Comparison of ENCODE assay signal across 8 cellular contexts in genomic region chr3:124761250-124761796, GRCh38. TPM values are rescaled to one million over a fixed set of nuclear protein-coding genes. Genes with fewer than 3 reads are reported as not detected.
DNase-seq lines count a peak whose midpoint lies in the region; ATAC-seq and TF ChIP-seq lines count a peak whose summit lies in the region.

No MANE protein-coding gene starts in this region.

- H3K36me3 Mint-ChIP-seq in activated T-helper 17 cell treated with anti-CD3 and anti-CD28 coated beads, Interleukin-2, amount 50 U/mL, for 72 hours (ENCODE audit: low read depth): no peaks in the 10 kb centered on the region

- H3K4me3 ChIP-seq in GM12864 (ENCODE audit: low read depth, low read length) (no peak overlapping the region), LNCaP clone FGC (ENCODE audit: low read depth, low read length) (no peak overlapping the region; the same call in 1 of the 2 replicates), RWPE2 (ENCODE audit: severe bottlenecking) (no peak overlapping the region), stomach (no peak overlapping the region)

- H3K36me3 ChIP-seq in RWPE2 (ENCODE audit: low read depth) (peaks cover 9% of the 10 kb centered on the region; the same call in 1 of the 2 replicates), stomach (peaks cover 6 to 39% (median 37%) of the 10 kb centered on the region in 4 donors)

- intact Hi-C loops in stomach (cut with DNase I; ENCODE audit: low total_unique reads): no loop called here

- no peaks in the 10 kb centered on the region for H3K9me3 ChIP-seq in RWPE2 (ENCODE audit: severe bottlenecking)
- no peaks in the 10 kb centered on the region for H3K9me3 ChIP-seq in stomach

- no peaks in the 10 kb centered on the region for H3K4me1 ChIP-seq in RWPE2 (ENCODE audit: insufficient read depth, poor library complexity, severe bottlenecking)
- peaks cover 6 to 21% (median 17%) of the 10 kb centered on the region in 4 donors for H3K4me1 ChIP-seq in stomach

- no peaks in the 10 kb centered on the region for H3K9me3 Mint-ChIP-seq in activated T-helper 17 cell treated with anti-CD3 and anti-CD28 coated beads, Interleukin-2, amount 50 U/mL, for 72 hours

- H3K4me3 Mint-ChIP-seq in activated T-helper 17 cell treated with anti-CD3 and anti-CD28 coated beads, Interleukin-2, amount 50 U/mL, for 72 hours: peak overlapping the region; percentile 25

- no peak for TF ChIP-seq POLR2A in stomach (IDR thresholded peaks at IDR 0.05)

- peak overlapping the region; percentile 13 for H3K27ac Mint-ChIP-seq in activated T-helper 17 cell treated with anti-CD3 and anti-CD28 coated beads, Interleukin-2, amount 50 U/mL, for 72 hours

- peak; percentile 40 for DNase-seq in GM12864 (ENCODE audit: low read depth)
- peak; percentile 64 for DNase-seq in LNCaP clone FGC (ENCODE audit: low read depth)
- DNase-seq in RWPE2 (ENCODE audit: low spot score): no peak
- peak; percentile 77 for DNase-seq in fibroblast of the conjunctiva (ENCODE audit: low read depth)
- DNase-seq in non-pigmented ciliary epithelial cell (ENCODE audit: low read depth): peak; percentile 70
- peak; percentile 90 for DNase-seq in stomach

- 5 to 10% (median 7%) methylated on average over 14 to 15 of the region's 15 CpGs for WGBS in stomach, 5 donors

- ATAC-seq in RWPE2 (ENCODE audit: low read depth) (peak; percentile 63), HG02973 (IDR thresholded peaks at IDR 0.05; ENCODE audit: unreplicated experiment) (no peak)
- ATAC-seq in activated T-helper 17 cell treated with anti-CD3 and anti-CD28 coated beads, Interleukin-2, amount 50 U/mL, for 72 hours (replicated peaks): peak; percentile 70

- H3K4me1 Mint-ChIP-seq in activated T-helper 17 cell treated with anti-CD3 and anti-CD28 coated beads, Interleukin-2, amount 50 U/mL, for 72 hours: no peaks in the 10 kb centered on the region

- no peaks in the 10 kb centered on the region for H3K27me3 ChIP-seq in RWPE2 (ENCODE audit: insufficient read depth, poor library complexity, severe bottlenecking)
- H3K27me3 ChIP-seq in stomach: no peaks in the 10 kb centered on the region

- no peaks in the 10 kb centered on the region for H3K27me3 Mint-ChIP-seq in activated T-helper 17 cell treated with anti-CD3 and anti-CD28 coated beads, Interleukin-2, amount 50 U/mL, for 72 hours

- H3K27ac ChIP-seq in RWPE2 (ENCODE audit: poor library complexity, severe bottlenecking): no peak overlapping the region
- peak overlapping the region in 3 of 5 donors; percentile 32 to 76 (median 70) for H3K27ac ChIP-seq in stomach

- peak; percentile 97 for TF ChIP-seq CTCF in GM12864 (IDR thresholded peaks at IDR 0.05; ENCODE audit: low read depth, low read length, missing control alignments)
- peak; percentile 94 for TF ChIP-seq CTCF in LNCaP clone FGC (IDR thresholded peaks at IDR 0.05; ENCODE audit: control insufficient read depth, extremely low read depth, insufficient read depth)
- TF ChIP-seq CTCF in RWPE2 (IDR thresholded peaks at IDR 0.05; ENCODE audit: poor library complexity, severe bottlenecking): peak; percentile 96
- TF ChIP-seq CTCF in stomach (IDR thresholded peaks at IDR 0.05): peak in 5 of 7 experiments; percentile 84 to 96 (median 92)

- peak; percentile 89 for TF ChIP-seq EP300 in stomach (IDR thresholded peaks at IDR 0.05)

RNA-seq across cellular contexts. Expression of gene UMPS, which starts 31.1 kb away (rescaled TPM):
- 10 to 100 TPM; 29.2 to 55.0 TPM for total RNA-seq in activated T-helper 17 cell treated with anti-CD3 and anti-CD28 coated beads, Interleukin-2, amount 50 U/mL, for 72 hours
- 10 to 100 TPM in 3 of 5 donors, 1 to 10 TPM in 2; 1.8 to 48.3 (median 28.8) TPM for total RNA-seq in stomach
- 10 to 100 TPM; 12.6 to 24.7 (median 16.4) TPM for polyA plus RNA-seq in stomach
